Comparison of ENCODE assay signal across 22 cellular contexts in genomic region chr4:121712783-121713182, GRCh38. TPM values are rescaled to one million over a fixed set of nuclear protein-coding genes. Genes with fewer than 3 reads are reported as not detected.
DNase-seq lines count a peak whose midpoint lies in the region; ATAC-seq, FAIRE-seq and TF ChIP-seq lines count a peak whose summit lies in the region.
"Had no signal": no experiment of that assay in that cellular context is flagged by ENCODE, and none has a peak within 500 bp of the region (broad histone marks: within the 10 kb centered on the region; RNA-seq: fewer than 3 reads in every experiment).

No MANE protein-coding gene starts in this region.

- intact Hi-C loops in MCF 10A (cut with micrococcal nuclease), result no loop called here
- intact Hi-C loops in mammary epithelial cell (cut with micrococcal nuclease), result loop anchor here (1.0 kb wide), 1 partner anchor 14 kb away; no protein-coding TSS in a partner anchor
- intact Hi-C loops in IMR-90 (cut with micrococcal nuclease), result no loop called here

- 0 out of 2 replicates have a peak overlapping the region, but pooled peaks have one; percentile 32 for H2BK12ac ChIP-seq in H1 (ENCODE audit: low read depth, low read length)

- dilution Hi-C loops in mammary epithelial cell (cut with HindIII; ENCODE audit: low sequenced_read_pairs) (no loop called here), IMR-90 (cut with HindIII; ENCODE audit: low sequenced_read_pairs, unreplicated experiment) (no loop called here)

- peaks cover 6% of the 10 kb centered on the region; the same call in 1 of the 2 replicates for H3K9me1 ChIP-seq in IMR-90 (ENCODE audit: insufficient read depth, low read length)

- no peak overlapping the region for H3K14ac ChIP-seq in IMR-90 (replicated peaks; ENCODE audit: low read depth, low read length)
- no peak overlapping the region for H3K14ac ChIP-seq in H1 (ENCODE audit: insufficient read length)

- H3K9me3 ChIP-seq in mammary epithelial cell (replicated peaks; ENCODE audit: insufficient read depth, low read length) (no peaks in the 10 kb centered on the region), IMR-90 (ENCODE audit: control insufficient read depth, insufficient read depth, low read length) (no peaks in the 10 kb centered on the region), H1 (ENCODE audit: insufficient read depth in 2 of 2, low read depth in 1 of 2, low read length in 1 of 2) (no peaks in the 10 kb centered on the region; a peak in 1 of 4 replicates)
- H3K9me3 ChIP-seq: BE2C, HAP-1 had no signal

- H4K91ac ChIP-seq in IMR-90 (ENCODE audit: insufficient read depth, low read depth, low read length) (no peak overlapping the region; the same call in 1 of the 2 replicates), H1 (replicated peaks; ENCODE audit: insufficient read length, low read length) (no peak overlapping the region)

- no peak overlapping the region for H4K5ac ChIP-seq in IMR-90 (ENCODE audit: low read depth, low read length)
- H4K5ac ChIP-seq in H1 (ENCODE audit: insufficient read length, low read depth, low read length), result no peak overlapping the region

- peaks cover 8% of the 10 kb centered on the region for H3K9me3 Mint-ChIP-seq in MCF 10A (ENCODE audit: unreplicated experiment)

- TF ChIP-seq EP300 in H1 (IDR thresholded peaks at IDR 0.05; ENCODE audit: borderline replicate concordance in 1 of 2, low read depth in 2 of 2, low read length in 2 of 2), result no peak

- peak overlapping the region; percentile 33 for H3K4ac ChIP-seq in IMR-90 (ENCODE audit: low read depth, low read length)
- no peak overlapping the region for H3K4ac ChIP-seq in H1 (replicated peaks; ENCODE audit: insufficient read length, low read depth, low read length)

- no peak for DNase-seq in MCF 10A (ENCODE audit: unreplicated experiment)
- no peak for DNase-seq in mammary epithelial cell
- no peak for DNase-seq in IMR-90
- no peak for DNase-seq in H1 (ENCODE audit: low read depth in 1 of 2, low spot score in 2 of 2)
- no peak for DNase-seq in UCSD-AML1 (lab: John Stamatoyannopoulos, UW; ENCODE audit: unreplicated experiment)
- DNase-seq in stimulated activated CD4-positive, alpha-beta T cell treated with anti-CD3 and anti-CD28 coated beads, Interleukin-15, amount 100 ng/mL, for 24 hours, result no peak
- DNase-seq: BE2C; CD4-positive, CD25-positive, alpha-beta regulatory T cell; COR-L47; GDM1; NCI-H1417 treated with DMSO at 0.1 percent for 48 hours; NCI-H187 treated with DMSO at 0.1 percent for 48 hours; NCI-H345; NCI-H524 treated with DMSO at 0.1 percent for 48 hours; PC-9 had no signal

- H3K36me3 ChIP-seq in mammary epithelial cell (ENCODE audit: insufficient read depth, low read length) (no peaks in the 10 kb centered on the region), IMR-90 (ENCODE audit: control insufficient read depth, insufficient read depth, low read length) (no peaks in the 10 kb centered on the region), H1 (ENCODE audit: control insufficient read depth in 2 of 4, insufficient read depth in 4 of 4, low read length in 3 of 4) (no peaks in the 10 kb centered on the region), rectal smooth muscle tissue (ENCODE audit: control insufficient read depth, insufficient read depth, low read length) (no peaks in the 10 kb centered on the region)
- H3K36me3 ChIP-seq: BE2C, HAP-1 had no signal

- peaks cover 2 to 7% of the 10 kb centered on the region in 2 experiments; a peak in 3 of 4 replicates for H3K79me1 ChIP-seq in IMR-90 (ENCODE audit: low read depth in 1 of 2, low read length in 2 of 2)
- no peaks in the 10 kb centered on the region for H3K79me1 ChIP-seq in H1 (ENCODE audit: low read depth, low read length)

- H2BK20ac ChIP-seq in IMR-90 (ENCODE audit: low read depth, low read length), result no peak overlapping the region
- no peak overlapping the region for H2BK20ac ChIP-seq in H1 (ENCODE audit: low read length)

- H3K4me2 ChIP-seq in mammary epithelial cell (ENCODE audit: insufficient read depth, low read depth, low read length) (no peak overlapping the region), IMR-90 (ENCODE audit: low read depth, low read length) (no peak overlapping the region), H1 (ENCODE audit: insufficient read depth in 1 of 2, low read depth in 2 of 2, low read length in 2 of 2) (peak overlapping the region in 1 of 2 experiments; percentile 62; a peak in 1 of 4 replicates)
- H3K4me2 ChIP-seq: KMS-11 had no signal

- H3K4me1 Mint-ChIP-seq in MCF 10A (ENCODE audit: insufficient read depth, unreplicated experiment), result peaks cover 28% of the 10 kb centered on the region

- ATAC-seq in IMR-90 (ENCODE audit: low read depth), result no peak
- ATAC-seq in HG03469 (IDR thresholded peaks at IDR 0.05; ENCODE audit: unreplicated experiment), result no peak

- H3K27me3 ChIP-seq in mammary epithelial cell (ENCODE audit: insufficient read depth, low read length), result no peaks in the 10 kb centered on the region
- H3K27me3 ChIP-seq in IMR-90 (ENCODE audit: control insufficient read depth, insufficient read depth, low read length), result no peaks in the 10 kb centered on the region
- H3K27me3 ChIP-seq in H1 (replicated peaks in 1 of 4; ENCODE audit: control insufficient read depth in 3 of 4, extremely low read depth in 1 of 4, insufficient read depth in 3 of 4, low read length in 3 of 4), result no peaks in the 10 kb centered on the region
- H3K27me3 ChIP-seq in rectal smooth muscle tissue (ENCODE audit: control insufficient read depth, insufficient read depth, low read length), result no peaks in the 10 kb centered on the region
- H3K27me3 ChIP-seq: BE2C had no signal

- H2BK5ac ChIP-seq in IMR-90 (ENCODE audit: low read depth, low read length, poor library complexity, severe bottlenecking) (no peak overlapping the region), H1 (ENCODE audit: low read depth, low read length) (no peak overlapping the region)

- H3K79me2 ChIP-seq in mammary epithelial cell (ENCODE audit: insufficient read depth, low read length), result no peaks in the 10 kb centered on the region
- H3K79me2 ChIP-seq in H1 (ENCODE audit: control insufficient read depth in 1 of 2, insufficient read depth in 2 of 2, low read length in 2 of 2), result no peaks in the 10 kb centered on the region

- in situ Hi-C loops in mammary epithelial cell (cut with MboI; ENCODE audit: low sequenced_read_pairs in 2 of 2), result no loop called here
- in situ Hi-C loops in IMR-90 (cut with MboI; ENCODE audit: low sequenced_read_pairs), result no loop called here

- no peaks in the 10 kb centered on the region for H3K23me2 ChIP-seq in H1 (ENCODE audit: low read depth, low read length)

- H3K4me1 ChIP-seq in mammary epithelial cell (ENCODE audit: insufficient read depth, low read length) (peaks cover 19% of the 10 kb centered on the region), IMR-90 (ENCODE audit: control insufficient read depth, insufficient read depth, low read length) (peaks cover 6% of the 10 kb centered on the region; the same call in 1 of the 2 replicates), H1 (replicated peaks in 1 of 4; ENCODE audit: control insufficient read depth in 3 of 4, insufficient read depth in 4 of 4, low read length in 3 of 4) (peaks cover 5 to 10% (median 7%) of the 10 kb centered on the region in 4 experiments; a peak in 5 of 7 replicates), rectal smooth muscle tissue (ENCODE audit: control insufficient read depth, insufficient read depth, low read length) (peaks cover 3% of the 10 kb centered on the region)
- H3K4me1 ChIP-seq: BE2C had no signal

- H3K36me3 Mint-ChIP-seq in MCF 10A (ENCODE audit: insufficient read depth, unreplicated experiment), result no peaks in the 10 kb centered on the region
- H3K36me3 Mint-ChIP-seq: CD4-positive, CD25-positive, alpha-beta regulatory T cell had no signal

- H2AK5ac ChIP-seq in IMR-90 (ENCODE audit: low read depth, low read length) (peak overlapping the region; percentile 29; the same call in 1 of the 2 replicates), H1 (ENCODE audit: low read depth, low read length) (no peak overlapping the region)

- H3K9ac ChIP-seq in mammary epithelial cell (ENCODE audit: insufficient read depth, low read length) (no peak overlapping the region), IMR-90 (ENCODE audit: low read depth, low read length) (no peak overlapping the region), H1 (replicated peaks in 1 of 4; ENCODE audit: extremely low read depth in 1 of 4, low read depth in 3 of 4, low read length in 3 of 4) (no peak overlapping the region), rectal smooth muscle tissue (ENCODE audit: low read length) (no peak overlapping the region)
- H3K9ac ChIP-seq: KMS-11 had no signal

- no peak for FAIRE-seq in H1 (lab: Jason Lieb, UNC)
- FAIRE-seq: HepG2 had no signal

- CTCF ChIA-PET in MCF 10A (lab: Yijun Ruan, JAX) (interaction anchor here (0.6 to 2.4 kb wide), 9 partner anchors 9 to 111 kb away, joined by 3 to 19 read pairs (median 3); no protein-coding TSS in a partner anchor), mammary epithelial cell (lab: Charles Lee; ENCODE audit: low non-redundant PET) (no interaction called here), IMR-90 (lab: Yijun Ruan, JAX) (no interaction called here), H1 (lab: Charles Lee; ENCODE audit: partially characterized antibody) (interaction anchor here (0.7 to 3.5 kb wide), 7 partner anchors 8 to 209 kb away, joined by 3 to 20 read pairs (median 3); no protein-coding TSS in a partner anchor)

- no peak overlapping the region for H3K27ac ChIP-seq in mammary epithelial cell (ENCODE audit: insufficient read depth, low read depth, low read length)
- no peak overlapping the region for H3K27ac ChIP-seq in IMR-90 (ENCODE audit: insufficient read depth, low read length)
- no peak overlapping the region for H3K27ac ChIP-seq in H1 (ENCODE audit: low read depth, low read length)
- H3K27ac ChIP-seq in rectal smooth muscle tissue (ENCODE audit: low read depth, low read length), result peak overlapping the region; percentile 83
- H3K27ac ChIP-seq: 22Rv1, KMS-11 had no signal

- POLR2A ChIA-PET in MCF 10A (lab: Yijun Ruan, JAX), result interaction anchor here (0.8 to 4.2 kb wide), 5 partner anchors 13 to 20 kb away, joined by 3 to 63 read pairs (median 7); partner anchors contain the start of gene ANXA5
- POLR2A ChIA-PET in IMR-90 (lab: Charles Lee; ENCODE audit: unreplicated experiment), result no interaction called here
- POLR2A ChIA-PET in H1 (lab: Charles Lee; ENCODE audit: partially characterized antibody), result interaction anchor here (0.7 to 2.3 kb wide), 4 partner anchors 16 to 211 kb away, joined by 3 to 15 read pairs (median 4); partner anchors contain the start of gene ANXA5

- peak overlapping the region; percentile 68 for H2BK120ac ChIP-seq in IMR-90 (ENCODE audit: low read depth, low read length)
- H2BK120ac ChIP-seq in H1 (replicated peaks; ENCODE audit: low read depth, low read length), result peak overlapping the region; percentile 40

- H2AK9ac ChIP-seq in IMR-90 (replicated peaks; ENCODE audit: low read depth, low read length, poor library complexity), result no peak overlapping the region

- no peak overlapping the region for H3K4me3 Mint-ChIP-seq in MCF 10A (ENCODE audit: unreplicated experiment)
- H3K4me3 Mint-ChIP-seq: CD4-positive, CD25-positive, alpha-beta regulatory T cell had no signal

- peak overlapping the region; percentile 93 for H3K27ac Mint-ChIP-seq in MCF 10A (ENCODE audit: low read depth, unreplicated experiment)
- H3K27ac Mint-ChIP-seq: CD4-positive, CD25-positive, alpha-beta regulatory T cell had no signal

- no peak for TF ChIP-seq POLR2A in IMR-90 (IDR thresholded peaks at IDR 0.05; ENCODE audit: low read depth, low read length)
- no peak for TF ChIP-seq POLR2A in H1 (IDR thresholded peaks at IDR 0.05; ENCODE audit: control extremely low read depth in 1 of 2, low read depth in 2 of 2, low read length in 2 of 2)

- no TSS peak for BruUV-seq in MCF 10A (replicated peaks; lab: Mats Ljungman, UMichigan)
- no TSS peak for BruUV-seq in mammary epithelial cell (replicated peaks; lab: Mats Ljungman, UMichigan)
- no TSS peak for BruUV-seq in IMR-90 (replicated peaks; lab: Mats Ljungman, UMichigan)

- H3K18ac ChIP-seq in IMR-90 (ENCODE audit: low read depth, low read length), result no peak overlapping the region; the same call in 1 of the 2 replicates
- H3K18ac ChIP-seq in H1 (ENCODE audit: extremely low read depth, low read length), result no peak overlapping the region

- no peaks in the 10 kb centered on the region for H3K27me3 Mint-ChIP-seq in MCF 10A (ENCODE audit: insufficient read depth, unreplicated experiment)

- H4K20me1 ChIP-seq in mammary epithelial cell (ENCODE audit: insufficient read depth, low read length), result no peaks in the 10 kb centered on the region
- H4K20me1 ChIP-seq in IMR-90 (ENCODE audit: insufficient read depth, low read length), result no peaks in the 10 kb centered on the region
- H4K20me1 ChIP-seq in H1 (replicated peaks in 1 of 2; ENCODE audit: control insufficient read depth in 1 of 2, insufficient read depth in 2 of 2, low read length in 2 of 2), result no peaks in the 10 kb centered on the region

- H3K4me3 ChIP-seq in mammary epithelial cell (replicated peaks in 1 of 3; ENCODE audit: insufficient read depth in 1 of 3, low read depth in 2 of 3, low read length in 3 of 3) (no peak overlapping the region), IMR-90 (ENCODE audit: insufficient read depth, low read depth, low read length) (no peak overlapping the region), H1 (ENCODE audit: extremely low read depth in 1 of 4, insufficient read depth in 2 of 4, low read depth in 3 of 4, low read length in 4 of 4) (no peak overlapping the region), rectal smooth muscle tissue (ENCODE audit: low read length) (no peak overlapping the region)
- H3K4me3 ChIP-seq: HAP-1 had no signal

- H4K8ac ChIP-seq in IMR-90 (ENCODE audit: low read depth in 2 of 2, low read length in 2 of 2) (peak overlapping the region in 1 of 2 experiments; percentile 50; a peak in 1 of 4 replicates), H1 (ENCODE audit: extremely low read depth, insufficient read depth, low read length) (no peak overlapping the region)

- TF ChIP-seq RAD21 in IMR-90 (IDR thresholded peaks at IDR 0.05; ENCODE audit: low read length), result no peak
- TF ChIP-seq RAD21 in H1 (IDR thresholded peaks at IDR 0.05 in 1 of 2, conservative IDR thresholded peaks at IDR 0.05 in 1 of 2; ENCODE audit: low read depth in 2 of 2, low read length in 2 of 2), result no peak

- H3K56ac ChIP-seq in IMR-90 (ENCODE audit: extremely low read depth, insufficient read depth, low read length) (no peak overlapping the region), H1 (replicated peaks; ENCODE audit: insufficient read length, low read depth, low read length) (no peak overlapping the region)

- TF ChIP-seq CTCF in MCF 10A (IDR thresholded peaks at IDR 0.05; ENCODE audit: unreplicated experiment), result no peak
- TF ChIP-seq CTCF in mammary epithelial cell (conservative IDR thresholded peaks at IDR 0.05 in 1 of 2, IDR thresholded peaks at IDR 0.05 in 1 of 2; ENCODE audit: extremely low read depth in 1 of 2, insufficient read depth in 1 of 2, low read depth in 1 of 2, low read length in 2 of 2), result no peak
- no peak for TF ChIP-seq CTCF in IMR-90 (conservative IDR thresholded peaks at IDR 0.05; ENCODE audit: low read depth, low read length)
- no peak for TF ChIP-seq CTCF in H1 (IDR thresholded peaks at IDR 0.05; ENCODE audit: control extremely low read depth in 1 of 3, insufficient read depth in 1 of 3, low read depth in 1 of 3, low read length in 3 of 3)

- H3K23ac ChIP-seq in IMR-90 (ENCODE audit: low read depth, low read length) (no peak overlapping the region), H1 (ENCODE audit: insufficient read length) (no peak overlapping the region)

- H2BK15ac ChIP-seq in IMR-90 (ENCODE audit: low read depth, low read length), result peak overlapping the region; percentile 56; the same call in 1 of the 3 replicates
- H2BK15ac ChIP-seq in H1 (ENCODE audit: low read length), result no peak overlapping the region

- H2AFZ ChIP-seq in mammary epithelial cell (ENCODE audit: low read depth, low read length), result no peak overlapping the region
- H2AFZ ChIP-seq in IMR-90 (replicated peaks; ENCODE audit: low read length, poor library complexity), result no peak overlapping the region
- H2AFZ ChIP-seq in H1 (ENCODE audit: low read length), result no peak overlapping the region
- H2AFZ ChIP-seq: PC-9 had no signal

- WGBS in mammary epithelial cell (ENCODE audit: low coverage, missing lambda C conversion rate), result 96% methylated on average over 4 of the region's 4 CpGs
- no CpG with 5 or more reads among the region's 4 CpGs for WGBS in IMR-90 (ENCODE audit: extremely low coverage in 2 of 2, insufficient read length in 1 of 2), 2 experiments
- WGBS in H1 (ENCODE audit: extremely low coverage in 1 of 2, insufficient coverage in 1 of 2, insufficient read length in 1 of 2, insufficient replicate concordance in 2 of 2, low coverage in 1 of 2, low lambda C conversion rate in 2 of 2, missing lambda C conversion rate in 1 of 2), 2 experiments, result 75% methylated on average over 4 of the region's 4 CpGs; no CpG with 5 or more reads in 1 of the 2 experiments

RNA-seq across cellular contexts. Expression of gene ANXA5, which starts 16.0 kb away (rescaled TPM):
- total RNA-seq in MCF 10A (2022) (476 and 566 TPM in 2 replicates), mammary epithelial cell (100 to 1,000 TPM; 335 to 396 TPM), IMR-90 (2012; rRNA removed) (780 and 1,163 TPM in 2 replicates)
- polyA plus RNA-seq in mammary epithelial cell (394 TPM), IMR-90 (2012; rRNA removed) (1,191 and 1,448 TPM in 2 replicates), H1 (2011; rRNA removed) (116 and 213 TPM in 2 replicates)
- 313 TPM for polyA minus RNA-seq in mammary epithelial cell
- 601 and 625 TPM in 2 replicates for polyA plus RNA-seq in IMR-90 (2012; cell fraction: cytosol; rRNA removed)
- 243 and 845 TPM in 2 replicates for polyA plus RNA-seq in IMR-90 (2012; cell fraction: nucleus; rRNA removed; ENCODE audit: low replicate concordance)
- 213 and 221 TPM in 2 replicates for total RNA-seq in H1 (2021; fragmentation: NEBNext Ultra II Directional; extraction: Animal tissue kit (Norgen Biotek cat#: 25700))
- polyA plus RNA-seq in H1 (2011; cell fraction: cytosol; rRNA removed), result 155 TPM
- polyA plus RNA-seq in H1 (2011; cell fraction: nucleus; rRNA removed), result 69.0 TPM
- polyA plus RNA-seq in H1 (2012, experiment 1 of 2), result 222 to 296 TPM (median 237 TPM) in 4 replicates
- polyA plus RNA-seq in H1 (2012, experiment 2 of 2), result 183 TPM
- 155 TPM for polyA plus RNA-seq in H1 (2013, experiment 1 of 2)
- 154 TPM for polyA plus RNA-seq in H1 (2013, experiment 2 of 2)
- polyA minus RNA-seq in H1 (2011; rRNA and poly(A)+ RNA removed), result 115 and 127 TPM in 2 replicates
- 230 TPM for polyA minus RNA-seq in H1 (2011; cell fraction: cytosol; rRNA and poly(A)+ RNA removed)
- 90.3 TPM for polyA minus RNA-seq in H1 (2011; cell fraction: nucleus; rRNA and poly(A)+ RNA removed)

RNA-seq across cellular contexts. Expression of gene SMIM43, which starts 52.2 kb away (rescaled TPM):
- total RNA-seq in MCF 10A (2022) (not detected in 2 replicates), mammary epithelial cell (not detected), IMR-90 (2012; rRNA removed) (1.4 TPM in 2 replicates)
- polyA plus RNA-seq in mammary epithelial cell (0.07 TPM), IMR-90 (2012; rRNA removed) (2.0 and 2.8 TPM in 2 replicates), H1 (2011; rRNA removed) (0.41 and 0.94 TPM in 2 replicates)
- polyA minus RNA-seq in mammary epithelial cell, result not detected
- polyA plus RNA-seq in IMR-90 (2012; cell fraction: cytosol; rRNA removed), result 0.68 and 0.71 TPM in 2 replicates
- polyA plus RNA-seq in IMR-90 (2012; cell fraction: nucleus; rRNA removed; ENCODE audit: low replicate concordance), result 1.1 and 4.1 TPM in 2 replicates
- total RNA-seq in H1 (2021; fragmentation: NEBNext Ultra II Directional; extraction: Animal tissue kit (Norgen Biotek cat#: 25700)), result 0.50 TPM in 1 of 2 replicates, not detected in the other
- 0.97 TPM for polyA plus RNA-seq in H1 (2011; cell fraction: cytosol; rRNA removed)
- polyA plus RNA-seq in H1 (2011; cell fraction: nucleus; rRNA removed), result 0.77 TPM
- 0.72 to 0.98 TPM (median 0.88 TPM) in 4 replicates for polyA plus RNA-seq in H1 (2012, experiment 1 of 2)
- polyA plus RNA-seq in H1 (2012, experiment 2 of 2), result 0.22 TPM
- polyA plus RNA-seq in H1 (2013, experiment 1 of 2), result 0.32 TPM
- polyA plus RNA-seq in H1 (2013, experiment 2 of 2), result 0.33 TPM
- 0.22 and 2.5 TPM in 2 replicates for polyA minus RNA-seq in H1 (2011; rRNA and poly(A)+ RNA removed)
- polyA minus RNA-seq in H1 (2011; cell fraction: cytosol; rRNA and poly(A)+ RNA removed), result 1.2 TPM
- 0.40 TPM for polyA minus RNA-seq in H1 (2011; cell fraction: nucleus; rRNA and poly(A)+ RNA removed)
- total RNA-seq: CD4-positive, CD25-positive, alpha-beta regulatory T cell; HepG2; PC-9; SK-MEL-5 had no signal
- polyA plus RNA-seq: HepG2 had no signal

Comparison
In these comparisons a context has a peak if more than half of its experiments do, and no peak if none do; other contexts are left out.
1. CTCF ChIA-PET loops: an anchor here in MCF 10A (0.6 to 2.4 kb wide) and H1 (0.7 to 3.5 kb wide); none called in mammary epithelial cell and IMR-90.